Comparison of ENCODE assay signal across 22 cellular contexts in the genomic region with DNA sequence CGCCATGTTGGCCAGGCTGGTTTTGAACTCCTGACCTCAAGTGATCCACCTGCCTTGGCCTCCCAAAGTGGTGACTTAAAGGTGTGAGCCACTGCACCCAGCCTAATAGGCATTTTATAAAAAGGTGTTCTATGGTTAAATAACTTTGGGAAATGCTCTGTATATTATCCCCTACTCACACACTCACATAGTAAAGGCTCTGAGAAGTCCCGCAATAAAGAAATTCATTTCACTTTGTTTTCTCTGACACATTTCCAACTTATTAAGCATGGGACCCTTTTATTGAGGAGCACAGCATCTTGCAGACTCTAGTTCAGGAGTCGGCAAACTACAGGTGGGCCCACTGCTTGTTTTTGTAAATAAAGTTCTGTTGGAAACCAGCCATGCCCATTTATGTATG.
"Had no signal": no experiment of that assay in that cellular context is flagged by ENCODE, and none has a peak within 500 bp of the region (broad histone marks: within the 10 kb centered on the region; RNA-seq: fewer than 3 reads in every experiment).

No MANE protein-coding gene starts in this region.

- H3K4me1 ChIP-seq: esophagus muscularis mucosa, gastrocnemius medialis, heart right ventricle, psoas muscle, right lobe of liver, testis, tibial nerve, upper lobe of right lung, vagina had no signal

- H3K4me3 ChIP-seq: esophagus muscularis mucosa, gastrocnemius medialis, heart right ventricle, psoas muscle, right lobe of liver, spleen, testis, tibial nerve, upper lobe of right lung, vagina had no signal

- DNase-seq: effector memory CD8-positive, alpha-beta T cell; gastrocnemius medialis; heart right ventricle; hypothalamus; kidney glomerular epithelial cell; naive thymus-derived CD8-positive, alpha-beta T cell; psoas muscle; retina; right lobe of liver; stimulated activated CD4-positive, alpha-beta T cell treated with anti-CD3 and anti-CD28 coated beads, Interleukin-15, amount 100 ng/mL, for 24 hours; stimulated activated CD4-positive, alpha-beta T cell treated with anti-CD3 and anti-CD28 coated beads, Interleukin-1b, Interleukin-23, amount 100 ng/mL, for 48 hours; stimulated activated CD4-positive, alpha-beta T cell treated with anti-CD3 and anti-CD28 coated beads, Interleukin-4, amount 100 ng/mL, for 24 hours; stimulated activated naive B cell treated with anti-CD40 and anti-IgM and Interleukin-4, amounts not matched to agents 10 μg/mL and 1 μg/mL and 100 μg/mL, for 72 hours; stimulated activated naive CD8-positive, alpha-beta T cell treated with anti-CD3 and anti-CD28 coated beads, Interleukin-15, amount 100 ng/mL, for 72 hours; testis; upper lobe of right lung had no signal

- H3K4me3 Mint-ChIP-seq: effector memory CD8-positive, alpha-beta T cell; naive thymus-derived CD8-positive, alpha-beta T cell; stimulated activated naive B cell treated with anti-CD40 and anti-IgM and Interleukin-4, amounts not matched to agents 10 μg/mL and 1 μg/mL and 100 μg/mL, for 72 hours; stimulated activated naive CD8-positive, alpha-beta T cell treated with anti-CD3 and anti-CD28 coated beads, Interleukin-15, amount 100 ng/mL, for 72 hours had no signal

- ATAC-seq: effector memory CD8-positive, alpha-beta T cell; gastrocnemius medialis; heart right ventricle; naive thymus-derived CD8-positive, alpha-beta T cell; psoas muscle; right lobe of liver; stimulated activated naive B cell treated with anti-CD40 and anti-IgM and Interleukin-4, amounts not matched to agents 10 μg/mL and 1 μg/mL and 100 μg/mL, for 72 hours; stimulated activated naive CD8-positive, alpha-beta T cell treated with anti-CD3 and anti-CD28 coated beads, Interleukin-15, amount 100 ng/mL, for 72 hours; upper lobe of right lung had no signal

- H3K27me3 ChIP-seq: esophagus muscularis mucosa, gastrocnemius medialis, heart right ventricle, neutrophil, right lobe of liver, spleen, testis, tibial nerve, upper lobe of right lung, vagina had no signal

- H3K4me1 Mint-ChIP-seq: stimulated activated naive CD8-positive, alpha-beta T cell treated with anti-CD3 and anti-CD28 coated beads, Interleukin-15, amount 100 ng/mL, for 72 hours had no signal

- H3K27ac Mint-ChIP-seq: effector memory CD8-positive, alpha-beta T cell; stimulated activated naive CD8-positive, alpha-beta T cell treated with anti-CD3 and anti-CD28 coated beads, Interleukin-15, amount 100 ng/mL, for 72 hours had no signal

- H3K27me3 Mint-ChIP-seq: effector memory CD8-positive, alpha-beta T cell; naive thymus-derived CD8-positive, alpha-beta T cell; stimulated activated naive B cell treated with anti-CD40 and anti-IgM and Interleukin-4, amounts not matched to agents 10 μg/mL and 1 μg/mL and 100 μg/mL, for 72 hours; stimulated activated naive CD8-positive, alpha-beta T cell treated with anti-CD3 and anti-CD28 coated beads, Interleukin-15, amount 100 ng/mL, for 72 hours had no signal

- H3K36me3 ChIP-seq: esophagus muscularis mucosa, gastrocnemius medialis, heart right ventricle, neutrophil, right lobe of liver, spleen, upper lobe of right lung, vagina had no signal

- H3K27ac ChIP-seq: epithelial cell of prostate, esophagus muscularis mucosa, gastrocnemius medialis, heart right ventricle, neutrophil, psoas muscle, right lobe of liver, testis, tibial nerve, upper lobe of right lung, vagina had no signal

- H3K9me3 ChIP-seq: gastrocnemius medialis, neutrophil, right lobe of liver, testis, upper lobe of right lung had no signal
